Comparison of ENCODE assay signal across 13 cellular contexts in genomic region chr6:30156262-30156599, GRCh38. TPM values are rescaled to one million over a fixed set of nuclear protein-coding genes. Genes with fewer than 3 reads are reported as not detected.
A peak's percentile ranks its signal among the peaks of the same experiment; 100 is the strongest.
DNase-seq lines count a peak whose midpoint lies in the region; ATAC-seq, FAIRE-seq and TF ChIP-seq lines count a peak whose summit lies in the region.
"Had no signal": no experiment of that assay in that cellular context is flagged by ENCODE, and none has a peak within 500 bp of the region (broad histone marks: within the 10 kb centered on the region; RNA-seq: fewer than 3 reads in every experiment).

No MANE protein-coding gene starts in this region.

- H3K4me1 ChIP-seq in A673 (ENCODE audit: insufficient read depth, low read length, poor library complexity, severe bottlenecking): peaks cover 16% of the 10 kb centered on the region
- peaks cover 2 to 18% of the 10 kb centered on the region in 2 donors for H3K4me1 ChIP-seq in kidney (ENCODE audit: control insufficient read depth in 1 of 2, insufficient read depth in 1 of 2, low read depth in 1 of 2, low read length in 2 of 2)

- H3K4me1 Mint-ChIP-seq in activated naive CD8-positive, alpha-beta T cell treated with anti-CD3 and anti-CD28 coated beads for 36 hours: peaks cover 11% of the 10 kb centered on the region

- H3K27me3 ChIP-seq in A673 (replicated peaks; ENCODE audit: insufficient read depth, low read depth, low read length, poor library complexity): no peaks in the 10 kb centered on the region
- H3K27me3 ChIP-seq: BLaER1 treated with 17β-estradiol and CSF1 and Interleukin-3, amounts not matched to agents 10 nM and 100 nM had no signal

- H3K27ac ChIP-seq in A673 (ENCODE audit: low read depth, low read length, poor library complexity, severe bottlenecking): no peak overlapping the region
- H3K27ac ChIP-seq in kidney (ENCODE audit: low read depth in 2 of 2, low read length in 2 of 2): peak overlapping the region in 1 of 2 donors; percentile 12
- H3K27ac ChIP-seq: BLaER1 treated with 17β-estradiol and CSF1 and Interleukin-3, amounts not matched to agents 10 nM and 100 nM; skin epidermis had no signal

- H3K9ac ChIP-seq in kidney (ENCODE audit: low read length in 2 of 2): no peak overlapping the region
- H3K9ac ChIP-seq: BLaER1 treated with 17β-estradiol and CSF1 and Interleukin-3, amounts not matched to agents 10 nM and 100 nM had no signal

- H3K27ac Mint-ChIP-seq in activated naive CD8-positive, alpha-beta T cell treated with anti-CD3 and anti-CD28 coated beads for 36 hours: no peak overlapping the region

- TF ChIP-seq CTCF in A673 (conservative IDR thresholded peaks at IDR 0.05; ENCODE audit: low read depth, low read length) (no peak), kidney (IDR thresholded peaks at IDR 0.05; ENCODE audit: borderline replicate concordance, extremely low read depth, insufficient read depth) (no peak)

- no peaks in the 10 kb centered on the region for H3K36me3 ChIP-seq in A673 (ENCODE audit: insufficient read depth, low read length, poor library complexity, severe bottlenecking)
- H3K36me3 ChIP-seq in kidney (ENCODE audit: control insufficient read depth in 1 of 2, insufficient read depth in 2 of 2, low read length in 2 of 2): no peaks in the 10 kb centered on the region
- H3K36me3 ChIP-seq: BLaER1 treated with 17β-estradiol and CSF1 and Interleukin-3, amounts not matched to agents 10 nM and 100 nM had no signal

- no peaks in the 10 kb centered on the region for H3K9me3 Mint-ChIP-seq in activated naive CD8-positive, alpha-beta T cell treated with anti-CD3 and anti-CD28 coated beads for 36 hours

- peaks cover 35% of the 10 kb centered on the region for H3K27me3 Mint-ChIP-seq in activated naive CD8-positive, alpha-beta T cell treated with anti-CD3 and anti-CD28 coated beads for 36 hours

- POLR2A ChIA-PET in A673 (lab: Charles Lee; ENCODE audit: low non-redundant PET): no interaction called here

- H3K9me3 ChIP-seq in A673 (ENCODE audit: low read depth, low read length, poor library complexity, severe bottlenecking) (no peaks in the 10 kb centered on the region), kidney (ENCODE audit: control insufficient read depth in 1 of 2, low read length in 2 of 2) (no peaks in the 10 kb centered on the region)
- H3K9me3 ChIP-seq: BLaER1 treated with 17β-estradiol and CSF1 and Interleukin-3, amounts not matched to agents 10 nM and 100 nM had no signal

- no peak for ATAC-seq in HG02840 (IDR thresholded peaks at IDR 0.05; ENCODE audit: low FRiP score, unreplicated experiment)
- ATAC-seq in HG03354 (IDR thresholded peaks at IDR 0.05; ENCODE audit: poor library complexity, severe bottlenecking, unreplicated experiment): no peak

- no peak overlapping the region for H3K4me3 Mint-ChIP-seq in activated naive CD8-positive, alpha-beta T cell treated with anti-CD3 and anti-CD28 coated beads for 36 hours

- H3K4me3 ChIP-seq in A673 (ENCODE audit: low read depth, low read length, poor library complexity, severe bottlenecking) (no peak overlapping the region), kidney (ENCODE audit: low read length in 2 of 2) (no peak overlapping the region)
- H3K4me3 ChIP-seq: BLaER1 treated with 17β-estradiol and CSF1 and Interleukin-3, amounts not matched to agents 10 nM and 100 nM; skin epidermis had no signal

- no peaks in the 10 kb centered on the region for H3K36me3 Mint-ChIP-seq in activated naive CD8-positive, alpha-beta T cell treated with anti-CD3 and anti-CD28 coated beads for 36 hours

- DNase-seq in A673 (ENCODE audit: low spot score) (peak; percentile 85), HTR-8/SVneo (ENCODE audit: insufficient read length, low spot score) (peak; percentile 79), astrocyte of the hippocampus (ENCODE audit: low read depth, low spot score) (peak; percentile 16), kidney (no peak), posterior vena cava (ENCODE audit: low spot score) (no peak)
- DNase-seq in activated naive CD8-positive, alpha-beta T cell treated with anti-CD3 and anti-CD28 coated beads for 36 hours: no peak
- DNase-seq: SHP77 treated with DMSO at 0.1 percent for 48 hours; stimulated activated naive CD4-positive, alpha-beta T cell treated with Interleukin-2 at 50 U/mL for 16 hours had no signal

- FAIRE-seq in HTR-8/SVneo (lab: Jason Lieb, UNC): peak; percentile 78
- peak; percentile 51 for FAIRE-seq in kidney (lab: Jason Lieb, UNC)

- CTCF ChIA-PET in A673 (lab: Charles Lee): interaction anchor here (1.5 kb wide), 1 partner anchor 25 kb away, joined by 4 read pairs; no protein-coding TSS in a partner anchor

- intact Hi-C loops in A673 (cut with micrococcal nuclease; ENCODE audit: unreplicated experiment) (no loop called here), kidney (cut with DNase I) (no loop called here), posterior vena cava (cut with DNase I) (no loop called here)

- BruUV-seq in A673 (replicated peaks; lab: Mats Ljungman, UMichigan): no TSS peak

RNA-seq across cellular contexts. Expression of gene TRIM10, which starts 4.8 kb away (rescaled TPM):
- total RNA-seq in A673 (2021) (not detected in 2 replicates), kidney (0.79 TPM), posterior vena cava (not detected)
- 1.5 TPM for polyA plus RNA-seq in kidney (ENCODE audit: insufficient read depth, low read depth, low replicate concordance)
- not detected for total RNA-seq in activated naive CD8-positive, alpha-beta T cell treated with anti-CD3 and anti-CD28 coated beads for 36 hours

RNA-seq across cellular contexts. Expression of gene TRIM15, which starts 7.1 kb away (rescaled TPM):
- total RNA-seq in A673 (2021) (not detected in 2 replicates), kidney (2.2 TPM), posterior vena cava (not detected)
- 7.1 TPM for polyA plus RNA-seq in kidney (ENCODE audit: insufficient read depth, low read depth, low replicate concordance)
- under 1 TPM in 1 of 2 experiments, not detected in 1; 0.29 TPM for total RNA-seq in activated naive CD8-positive, alpha-beta T cell treated with anti-CD3 and anti-CD28 coated beads for 36 hours
- total RNA-seq: cerebellum had no signal

RNA-seq across cellular contexts. Expression of gene TRIM40, which starts 20.3 kb away (rescaled TPM):
- total RNA-seq in A673 (2021) (not detected in 2 replicates), kidney (not detected), posterior vena cava (not detected)
- not detected for polyA plus RNA-seq in kidney (ENCODE audit: insufficient read depth, low read depth, low replicate concordance)
- not detected for total RNA-seq in activated naive CD8-positive, alpha-beta T cell treated with anti-CD3 and anti-CD28 coated beads for 36 hours
- total RNA-seq: cerebellum had no signal

RNA-seq across cellular contexts. Expression of gene TRIM31, which starts 43.3 kb away (rescaled TPM):
- total RNA-seq in A673 (2021) (not detected in 2 replicates), kidney (0.22 TPM), posterior vena cava (not detected)
- 0.26 TPM for polyA plus RNA-seq in kidney (ENCODE audit: insufficient read depth, low read depth, low replicate concordance)
- total RNA-seq in activated naive CD8-positive, alpha-beta T cell treated with anti-CD3 and anti-CD28 coated beads for 36 hours: not detected
- total RNA-seq: cerebellum had no signal

RNA-seq across cellular contexts. Expression of gene TRIM26, which starts 57.0 kb away (rescaled TPM):
- 38.6 and 41.3 TPM in 2 replicates for total RNA-seq in A673 (2021)
- 63.9 TPM for total RNA-seq in kidney
- polyA plus RNA-seq in kidney (ENCODE audit: insufficient read depth, low read depth, low replicate concordance): 28.0 TPM
- total RNA-seq in posterior vena cava: 10 to 100 TPM; 36.0 to 37.0 TPM
- total RNA-seq in activated naive CD8-positive, alpha-beta T cell treated with anti-CD3 and anti-CD28 coated beads for 36 hours: 10 to 100 TPM; 68.6 to 70.2 TPM

Comparison
In these comparisons a context has a peak if more than half of its experiments do, and no peak if none do; other contexts are left out.
1. DNase-seq: peak in A673 (single experiment), HTR-8/SVneo (single experiment) and astrocyte of the hippocampus (single experiment); none in kidney (single experiment), posterior vena cava (single experiment) and activated naive CD8-positive, alpha-beta T cell treated with anti-CD3 and anti-CD28 coated beads for 36 hours (single experiment).